Comparison of ENCODE assay signal across 10 cellular contexts in the genomic region with DNA sequence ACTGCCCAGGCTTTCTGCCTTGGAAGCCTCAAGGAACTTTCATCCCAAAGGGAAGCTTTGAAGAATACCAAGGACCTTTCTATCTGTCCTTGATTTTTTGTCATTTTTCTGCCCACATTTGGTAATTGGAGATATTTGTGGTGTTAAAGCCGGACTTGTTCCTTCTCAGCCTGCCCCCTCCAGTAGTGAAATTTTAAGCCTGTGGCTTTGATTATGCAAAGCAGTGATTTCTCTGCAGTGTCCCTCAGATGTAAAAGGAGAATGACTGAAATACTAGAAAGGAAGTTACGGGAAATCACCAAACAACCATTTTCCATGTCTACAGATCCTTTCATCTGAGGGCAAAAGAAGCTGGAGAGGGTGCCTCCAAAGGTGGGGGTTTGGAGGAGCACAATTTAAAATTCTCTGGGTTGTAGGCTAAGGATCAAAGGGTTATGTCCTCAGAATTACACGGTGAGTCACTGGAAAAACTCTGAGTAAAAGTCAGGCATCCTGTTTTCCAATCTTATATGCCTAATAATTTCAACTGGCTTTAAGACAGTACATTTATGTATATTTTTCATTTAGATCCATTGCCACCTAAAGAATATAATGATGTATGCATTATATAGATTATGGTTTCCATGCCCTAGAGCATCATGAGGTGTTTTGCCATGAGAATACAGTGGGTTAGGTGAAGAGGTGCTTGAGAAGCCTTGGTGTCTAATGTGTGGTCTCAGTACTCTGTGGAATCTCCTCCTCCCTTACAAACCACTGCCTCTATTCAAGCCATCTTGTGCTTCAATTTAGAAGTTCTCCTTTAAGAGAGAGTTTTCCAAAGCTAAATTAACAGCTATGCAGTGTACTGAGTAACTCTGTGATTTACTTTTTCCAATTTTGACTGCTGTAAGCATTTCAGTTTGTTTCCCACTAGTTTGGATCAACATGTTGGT.
DNase-seq lines count a peak whose midpoint lies in the region; ATAC-seq, FAIRE-seq and TF ChIP-seq lines count a peak whose summit lies in the region.
"Had no signal": no experiment of that assay in that cellular context is flagged by ENCODE, and none has a peak within 500 bp of the region (broad histone marks: within the 10 kb centered on the region; RNA-seq: fewer than 3 reads in every experiment).

No MANE protein-coding gene starts in this region.

- H3K4me1 Mint-ChIP-seq in nephron = peaks cover 60% of the 10 kb centered on the region

- no peak overlapping the region for H3K4me3 Mint-ChIP-seq in nephron

- TF ChIP-seq POLR2A in IMR-90 (IDR thresholded peaks at IDR 0.05; ENCODE audit: low read depth, low read length) = no peak

- TF ChIP-seq RAD21 in IMR-90 (IDR thresholded peaks at IDR 0.05; ENCODE audit: low read length) = no peak

- no peaks in the 10 kb centered on the region for H3K27me3 ChIP-seq in IMR-90 (ENCODE audit: control insufficient read depth, insufficient read depth, low read length)
- no peaks in the 10 kb centered on the region for H3K27me3 ChIP-seq in bronchial epithelial cell (ENCODE audit: control insufficient read depth, insufficient read depth, low read length)

- H4K5ac ChIP-seq in IMR-90 (ENCODE audit: low read depth, low read length) = peak overlapping the region; percentile 87

- FAIRE-seq in bronchial epithelial cell (lab: Jason Lieb, UNC) = no peak

- H2BK5ac ChIP-seq in IMR-90 (ENCODE audit: low read depth, low read length, poor library complexity, severe bottlenecking) = peak overlapping the region; percentile 58

- H3K36me3 Mint-ChIP-seq in nephron (ENCODE audit: low read depth) = no peaks in the 10 kb centered on the region

- intact Hi-C loops in IMR-90 (cut with micrococcal nuclease) = no loop called here

- peak overlapping the region; percentile 29 to 99 (median 67) for H3K27ac Mint-ChIP-seq in nephron

- CTCF ChIA-PET in IMR-90 (lab: Yijun Ruan, JAX) = interaction anchor here (0.6 kb wide), 1 partner anchor 597 kb away, joined by 4 read pairs; no protein-coding TSS in a partner anchor

- no peaks in the 10 kb centered on the region; the same call in 1 of the 2 replicates for H3K9me1 ChIP-seq in IMR-90 (ENCODE audit: insufficient read depth, low read length)

- peak overlapping the region; percentile 52; the same call in 1 of the 2 replicates for H2AK5ac ChIP-seq in IMR-90 (ENCODE audit: low read depth, low read length)

- WGBS in IMR-90 (ENCODE audit: extremely low coverage in 2 of 2, insufficient read length in 1 of 2), 2 experiments = no CpG with 5 or more reads among the region's 3 CpGs

- POLR2A ChIA-PET in IMR-90 (lab: Charles Lee; ENCODE audit: unreplicated experiment) = no interaction called here

- H3K14ac ChIP-seq in IMR-90 (replicated peaks; ENCODE audit: low read depth, low read length) = peak overlapping the region; percentile 78; the same call in 1 of the 2 replicates

- no peaks in the 10 kb centered on the region for H4K20me1 ChIP-seq in IMR-90 (ENCODE audit: insufficient read depth, low read length)

- no peak overlapping the region for H4K91ac ChIP-seq in IMR-90 (ENCODE audit: insufficient read depth, low read depth, low read length)

- H3K9me3 Mint-ChIP-seq in nephron = no peaks in the 10 kb centered on the region

- H3K36me3 ChIP-seq in IMR-90 (ENCODE audit: control insufficient read depth, insufficient read depth, low read length) (no peaks in the 10 kb centered on the region), bronchial epithelial cell (ENCODE audit: control insufficient read depth, insufficient read depth, low read length) (no peaks in the 10 kb centered on the region)

- H3K27ac ChIP-seq in IMR-90 (ENCODE audit: insufficient read depth, low read length) = no peak overlapping the region
- H3K27ac ChIP-seq: parathyroid adenoma had no signal

- H4K8ac ChIP-seq in IMR-90 (ENCODE audit: low read depth in 2 of 2, low read length in 2 of 2) = peak overlapping the region in 1 of 2 experiments; percentile 73; a peak in 2 of 4 replicates

- H3K4me1 ChIP-seq in IMR-90 (ENCODE audit: control insufficient read depth, insufficient read depth, low read length) = peaks cover 6% of the 10 kb centered on the region

- H2BK15ac ChIP-seq in IMR-90 (ENCODE audit: low read depth, low read length) = peak overlapping the region; percentile 65; the same call in 2 of the 3 replicates

- in situ Hi-C loops in IMR-90 (cut with MboI; ENCODE audit: low sequenced_read_pairs) = no loop called here

- H3K27me3 Mint-ChIP-seq in nephron (ENCODE audit: low read depth) = no peaks in the 10 kb centered on the region

- peak overlapping the region; percentile 39; the same call in 1 of the 2 replicates for H2BK20ac ChIP-seq in IMR-90 (ENCODE audit: low read depth, low read length)

- dilution Hi-C loops in IMR-90 (cut with HindIII; ENCODE audit: low sequenced_read_pairs, unreplicated experiment) = no loop called here

- TF ChIP-seq CTCF in IMR-90 (conservative IDR thresholded peaks at IDR 0.05; ENCODE audit: low read depth, low read length) (no peak), bronchial epithelial cell (IDR thresholded peaks at IDR 0.05; ENCODE audit: insufficient read depth, low read length, severe bottlenecking) (no peak), nephron (IDR thresholded peaks at IDR 0.05; ENCODE audit: unreplicated experiment in 3 of 3) (no peak)

- peak overlapping the region; percentile 63; the same call in 1 of the 2 replicates for H3K4me3 ChIP-seq in GM08714 (ENCODE audit: low read length)
- H3K4me3 ChIP-seq in IMR-90 (ENCODE audit: insufficient read depth, low read depth, low read length) = no peak overlapping the region
- H3K4me3 ChIP-seq in bronchial epithelial cell (ENCODE audit: low read depth, low read length) = no peak overlapping the region

- H3K4me2 ChIP-seq in IMR-90 (ENCODE audit: low read depth, low read length) = peak overlapping the region; percentile 61

- H3K9me3 ChIP-seq in IMR-90 (ENCODE audit: control insufficient read depth, insufficient read depth, low read length) = no peaks in the 10 kb centered on the region

- ATAC-seq in IMR-90 (ENCODE audit: low read depth) = peak; percentile 74
- no peak for ATAC-seq in GM21723 (IDR thresholded peaks at IDR 0.05; ENCODE audit: unreplicated experiment)
- no peak for ATAC-seq in HG03045 (IDR thresholded peaks at IDR 0.05; ENCODE audit: unreplicated experiment)

- H3K23ac ChIP-seq in IMR-90 (ENCODE audit: low read depth, low read length) = 0 out of 2 replicates have a peak overlapping the region, but pooled peaks have one; percentile 34

- peak overlapping the region; percentile 70; the same call in 1 of the 2 replicates for H3K18ac ChIP-seq in IMR-90 (ENCODE audit: low read depth, low read length)

- peak overlapping the region; percentile 20; the same call in 1 of the 2 replicates for H2BK120ac ChIP-seq in IMR-90 (ENCODE audit: low read depth, low read length)

- no peak overlapping the region for H3K9ac ChIP-seq in IMR-90 (ENCODE audit: low read depth, low read length)
- H3K9ac ChIP-seq: parathyroid adenoma had no signal

- H2AK9ac ChIP-seq in IMR-90 (replicated peaks; ENCODE audit: low read depth, low read length, poor library complexity) = no peak overlapping the region

- H2AFZ ChIP-seq in IMR-90 (replicated peaks; ENCODE audit: low read length, poor library complexity) = no peak overlapping the region
- H2AFZ ChIP-seq: parathyroid adenoma had no signal

- no TSS peak for BruUV-seq in IMR-90 (replicated peaks; lab: Mats Ljungman, UMichigan)

- H3K4ac ChIP-seq in IMR-90 (ENCODE audit: low read depth, low read length) = peak overlapping the region; percentile 62; the same call in 1 of the 2 replicates

- H3K79me1 ChIP-seq in IMR-90 (ENCODE audit: low read depth in 1 of 2, low read length in 2 of 2) = no peaks in the 10 kb centered on the region; a peak in 1 of 4 replicates

- no peak overlapping the region for H3K56ac ChIP-seq in IMR-90 (ENCODE audit: extremely low read depth, insufficient read depth, low read length)

- DNase-seq in IMR-90 (peak; percentile 38), bronchial epithelial cell (ENCODE audit: low read depth) (peak; percentile 64), NCI-H2081 (lab: John Stamatoyannopoulos, UW) (no peak), NCI-H1105 (lab: John Stamatoyannopoulos, UW) (no peak)
- DNase-seq: T1000 had no signal

TF ChIP-seq in IMR-90, 13 proteins besides CTCF, POLR2A, EP300 and RAD21:
- no peak for TF ChIP-seq RCOR1 (IDR thresholded peaks at IDR 0.05; ENCODE audit: insufficient replicate concordance, low read length)
- no peak for TF ChIP-seq MXI1 (IDR thresholded peaks at IDR 0.05; ENCODE audit: borderline replicate concordance, low read depth, low read length)
- TF ChIP-seq, protein P1, sequence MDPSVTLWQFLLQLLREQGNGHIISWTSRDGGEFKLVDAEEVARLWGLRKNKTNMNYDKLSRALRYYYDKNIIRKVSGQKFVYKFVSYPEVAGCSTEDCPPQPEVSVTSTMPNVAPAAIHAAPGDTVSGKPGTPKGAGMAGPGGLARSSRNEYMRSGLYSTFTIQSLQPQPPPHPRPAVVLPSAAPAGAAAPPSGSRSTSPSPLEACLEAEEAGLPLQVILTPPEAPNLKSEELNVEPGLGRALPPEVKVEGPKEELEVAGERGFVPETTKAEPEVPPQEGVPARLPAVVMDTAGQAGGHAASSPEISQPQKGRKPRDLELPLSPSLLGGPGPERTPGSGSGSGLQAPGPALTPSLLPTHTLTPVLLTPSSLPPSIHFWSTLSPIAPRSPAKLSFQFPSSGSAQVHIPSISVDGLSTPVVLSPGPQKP (IDR thresholded peaks at IDR 0.05; ENCODE audit: borderline replicate concordance, low read depth, low read length) = no peak
- TF ChIP-seq SMC3 (IDR thresholded peaks at IDR 0.05; ENCODE audit: low read depth, low read length) = no peak
- TF ChIP-seq CEBPB (IDR thresholded peaks at IDR 0.05; ENCODE audit: low read depth, low read length) = no peak
- TF ChIP-seq MAZ (IDR thresholded peaks at IDR 0.05; ENCODE audit: borderline replicate concordance, low read depth, low read length) = no peak
- TF ChIP-seq RFX5 (IDR thresholded peaks at IDR 0.05; ENCODE audit: low read depth, low read length) = no peak
- no peak for TF ChIP-seq BHLHE40 (IDR thresholded peaks at IDR 0.05; ENCODE audit: low read depth, low read length)
- no peak for TF ChIP-seq MAFK (IDR thresholded peaks at IDR 0.05; ENCODE audit: low read depth, low read length)
- TF ChIP-seq CHD1 (IDR thresholded peaks at IDR 0.05; ENCODE audit: low read depth, low read length) = no peak
- TF ChIP-seq FOS (IDR thresholded peaks at IDR 0.05; ENCODE audit: low read depth, low read length) = no peak
- TF ChIP-seq, protein P2, sequence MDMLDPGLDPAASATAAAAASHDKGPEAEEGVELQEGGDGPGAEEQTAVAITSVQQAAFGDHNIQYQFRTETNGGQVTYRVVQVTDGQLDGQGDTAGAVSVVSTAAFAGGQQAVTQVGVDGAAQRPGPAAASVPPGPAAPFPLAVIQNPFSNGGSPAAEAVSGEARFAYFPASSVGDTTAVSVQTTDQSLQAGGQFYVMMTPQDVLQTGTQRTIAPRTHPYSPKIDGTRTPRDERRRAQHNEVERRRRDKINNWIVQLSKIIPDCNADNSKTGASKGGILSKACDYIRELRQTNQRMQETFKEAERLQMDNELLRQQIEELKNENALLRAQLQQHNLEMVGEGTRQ (IDR thresholded peaks at IDR 0.05; ENCODE audit: low read depth, low read length) = no peak

Comparison
In these comparisons a context has a peak if more than half of its experiments do, and no peak if none do; other contexts are left out.
1. DNase-seq: peak in IMR-90 (single experiment) and bronchial epithelial cell (single experiment); none in NCI-H2081 (0 of 2) and NCI-H1105 (single experiment).